11 cellular contexts compared by ENCODE assay signal in genomic region chr2:237864030-237864931, GRCh38. TPM values are rescaled to one million over a fixed set of nuclear protein-coding genes. Genes with fewer than 3 reads are reported as not detected.
DNase-seq lines count a peak whose midpoint lies in the region; ATAC-seq, FAIRE-seq and TF ChIP-seq lines count a peak whose summit lies in the region.
"Had no signal": no experiment of that assay in that cellular context is flagged by ENCODE, and none has a peak within 500 bp of the region (broad histone marks: within the 10 kb centered on the region; RNA-seq: fewer than 3 reads in every experiment).

No MANE protein-coding gene starts in this region.

- H3K4me3 ChIP-seq in Peyer's patch = no peak overlapping the region
- H3K4me3 ChIP-seq: BLaER1 had no signal

- no peaks in the 10 kb centered on the region for H3K36me3 ChIP-seq in Peyer's patch
- H3K36me3 ChIP-seq: BLaER1 had no signal

- H3K27ac ChIP-seq in Peyer's patch = peak overlapping the region in 2 of 4 donors; percentile 57 to 85
- H3K27ac ChIP-seq: BLaER1 had no signal

- no peaks in the 10 kb centered on the region for H3K27me3 Mint-ChIP-seq in osteocyte (ENCODE audit: unreplicated experiment)

- ATAC-seq in Right ventricle myocardium superior (ENCODE audit: poor library complexity) = peak; percentile 5

- no peaks in the 10 kb centered on the region for H3K9me3 ChIP-seq in Peyer's patch
- H3K9me3 ChIP-seq: BLaER1 had no signal

- H3K4me3 Mint-ChIP-seq in osteocyte (ENCODE audit: unreplicated experiment) = peak overlapping the region; percentile 21
- H3K4me3 Mint-ChIP-seq: activated CD4-positive, alpha-beta T cell treated with anti-CD3 and anti-CD28 coated beads, Interleukin-2, amount 10 ng/mL, durations not matched to agents 7 days and 5 days had no signal

- TF ChIP-seq POLR2A in Peyer's patch (IDR thresholded peaks at IDR 0.05) = no peak

- peaks cover 84% of the 10 kb centered on the region for H3K4me1 Mint-ChIP-seq in osteocyte (ENCODE audit: unreplicated experiment)

- TF ChIP-seq CTCF in Peyer's patch (IDR thresholded peaks at IDR 0.05) (no peak), osteocyte (IDR thresholded peaks at IDR 0.05) (no peak)

- FAIRE-seq in RCC 7860 (lab: Jason Lieb, UNC) = no peak

- H3K36me3 Mint-ChIP-seq in osteocyte (ENCODE audit: unreplicated experiment) = no peaks in the 10 kb centered on the region

- peak overlapping the region; percentile 96 for H3K27ac Mint-ChIP-seq in osteocyte (ENCODE audit: unreplicated experiment)
- H3K27ac Mint-ChIP-seq: activated CD4-positive, alpha-beta T cell treated with anti-CD3 and anti-CD28 coated beads, Interleukin-2, amount 10 ng/mL, durations not matched to agents 7 days and 5 days had no signal

- intact Hi-C loops in Right ventricle myocardium superior (cut with DNase I) = no loop called here

- no peaks in the 10 kb centered on the region for H3K9me3 Mint-ChIP-seq in osteocyte (ENCODE audit: unreplicated experiment)
- H3K9me3 Mint-ChIP-seq: activated CD4-positive, alpha-beta T cell treated with anti-CD3 and anti-CD28 coated beads, Interleukin-2, amount 10 ng/mL, durations not matched to agents 7 days and 5 days had no signal

- no peaks in the 10 kb centered on the region for H3K27me3 ChIP-seq in Peyer's patch

- H3K4me1 ChIP-seq in Peyer's patch = peaks cover 0 to 68% (median 0%) of the 10 kb centered on the region in 4 donors

- DNase-seq in 8988T (peak; percentile 39), Peyer's patch (peak in 2 of 3 donors; percentile 45 to 54), Right ventricle myocardium superior (no peak), osteocyte (ENCODE audit: extremely low spot score, unreplicated experiment) (peak; percentile 76), RCC 7860 (ENCODE audit: low spot score) (no peak), RKO (ENCODE audit: low spot score) (no peak), cerebellum (ENCODE audit: low spot score) (no peak)
- DNase-seq in stimulated activated CD4-positive, alpha-beta T cell treated with anti-CD3 and anti-CD28 coated beads, Interleukin-12 subunit alpha, Interleukin-12 subunit beta, amount 100 ng/mL, for 4 hours = no peak
- DNase-seq: NCI-H1930 had no signal

RNA-seq across cellular contexts. Expression of gene RAMP1, which starts 4.9 kb away (rescaled TPM):
- total RNA-seq in Peyer's patch (10 to 100 TPM; 11.6 to 87.4 (median 37.1) TPM), Right ventricle myocardium superior (138 TPM), osteocyte (87.9 and 93.4 TPM in 2 replicates), cerebellum (4.6 TPM)

Comparison
In these comparisons a context has a peak if more than half of its experiments do, and no peak if none do; other contexts are left out.
1. DNase-seq: peak in 8988T (single experiment), Peyer's patch (2 of 3) and osteocyte (single experiment); none in Right ventricle myocardium superior (single experiment), RCC 7860 (single experiment), RKO (single experiment), cerebellum (single experiment) and stimulated activated CD4-positive, alpha-beta T cell treated with anti-CD3 and anti-CD28 coated beads, Interleukin-12 subunit alpha, Interleukin-12 subunit beta, amount 100 ng/mL, for 4 hours (single experiment).